2 cellular contexts compared by ENCODE assay signal in the genomic region with DNA sequence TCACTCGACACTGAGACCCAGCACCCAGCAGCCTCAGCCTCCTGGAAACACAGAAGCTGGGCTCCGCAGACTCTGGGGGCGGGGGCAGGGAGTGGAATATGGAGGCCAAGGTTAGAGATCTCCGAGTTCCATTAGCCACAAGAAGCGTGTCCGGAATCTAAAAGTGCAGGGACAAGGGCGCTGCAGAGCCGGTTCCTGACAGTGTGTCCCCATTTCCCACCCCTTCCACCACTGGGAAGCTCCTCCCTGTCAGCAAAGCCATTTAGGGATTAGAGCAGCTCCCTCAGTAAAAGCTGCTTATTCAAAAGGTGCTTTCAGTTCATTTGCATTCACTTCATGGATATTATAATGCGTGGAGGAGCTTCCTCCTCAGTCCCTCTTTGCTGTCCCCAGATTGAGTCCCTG.
A peak's percentile ranks its signal among the peaks of the same experiment; 100 is the strongest.
TF ChIP-seq lines count a peak whose summit lies in the region.

No MANE protein-coding gene starts in this region.

TF ChIP-seq in GM12891, 5 proteins besides CTCF, POLR2A, EP300 and RAD21:
- TF ChIP-seq POU2F2 (IDR thresholded peaks at IDR 0.05; ENCODE audit: low read depth, low read length) = peak; percentile 86
- TF ChIP-seq SPI1 (IDR thresholded peaks at IDR 0.05; ENCODE audit: low read depth, low read length) = no peak
- no peak for TF ChIP-seq PAX5 (IDR thresholded peaks at IDR 0.05; ENCODE audit: insufficient read depth, low read length, severe bottlenecking)
- TF ChIP-seq POLR2AphosphoS5 (IDR thresholded peaks at IDR 0.05; ENCODE audit: low read depth, low read length) = no peak

TF ChIP-seq in GM12878, 131 proteins besides CTCF, POLR2A, EP300 and RAD21:
- no peak for TF ChIP-seq SREBF1 (IDR thresholded peaks at IDR 0.05; ENCODE audit: low read length)
- TF ChIP-seq EED (IDR thresholded peaks at IDR 0.05; ENCODE audit: low read depth) = 0 out of 2 replicates have a peak, but pooled peaks have one; percentile 28
- TF ChIP-seq TARDBP (IDR thresholded peaks at IDR 0.05; ENCODE audit: borderline replicate concordance) = no peak
- TF ChIP-seq POU2F2 (IDR thresholded peaks at IDR 0.05; ENCODE audit: borderline replicate concordance, low read depth, low read length) = peak; percentile 39; the same call in 1 of the 3 replicates
- 0 out of 2 replicates have a peak, but pooled peaks have one; percentile 32 for TF ChIP-seq IRF4 (IDR thresholded peaks at IDR 0.05; ENCODE audit: low read depth, low read length)
- no peak for TF ChIP-seq ZNF622 (IDR thresholded peaks at IDR 0.05)
- TF ChIP-seq KDM1A (IDR thresholded peaks at IDR 0.05; ENCODE audit: borderline replicate concordance) = no peak
- TF ChIP-seq, protein P1, sequence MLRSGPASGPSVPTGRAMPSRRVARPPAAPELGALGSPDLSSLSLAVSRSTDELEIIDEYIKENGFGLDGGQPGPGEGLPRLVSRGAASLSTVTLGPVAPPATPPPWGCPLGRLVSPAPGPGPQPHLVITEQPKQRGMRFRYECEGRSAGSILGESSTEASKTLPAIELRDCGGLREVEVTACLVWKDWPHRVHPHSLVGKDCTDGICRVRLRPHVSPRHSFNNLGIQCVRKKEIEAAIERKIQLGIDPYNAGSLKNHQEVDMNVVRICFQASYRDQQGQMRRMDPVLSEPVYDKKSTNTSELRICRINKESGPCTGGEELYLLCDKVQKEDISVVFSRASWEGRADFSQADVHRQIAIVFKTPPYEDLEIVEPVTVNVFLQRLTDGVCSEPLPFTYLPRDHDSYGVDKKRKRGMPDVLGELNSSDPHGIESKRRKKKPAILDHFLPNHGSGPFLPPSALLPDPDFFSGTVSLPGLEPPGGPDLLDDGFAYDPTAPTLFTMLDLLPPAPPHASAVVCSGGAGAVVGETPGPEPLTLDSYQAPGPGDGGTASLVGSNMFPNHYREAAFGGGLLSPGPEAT (IDR thresholded peaks at IDR 0.05; ENCODE audit: low read depth) = no peak
- TF ChIP-seq JUNB (IDR thresholded peaks at IDR 0.05) = peak; percentile 34; the same call in 1 of the 2 replicates
